Comparison of ENCODE assay signal across 1 cellular context in genomic region chr14:22905627-22906026, GRCh38.
A peak's percentile ranks its signal among the peaks of the same experiment; 100 is the strongest.
TF ChIP-seq lines count a peak whose summit lies in the region.

No MANE protein-coding gene starts in this region.

TF ChIP-seq in HepG2, 621 proteins besides CTCF, POLR2A, EP300 and RAD21 (continued from another document):
- no peak for TF ChIP-seq SSRP1 (CRISPR knock-in tag; IDR thresholded peaks at IDR 0.05)
- TF ChIP-seq KMT2B (CRISPR knock-in tag; IDR thresholded peaks at IDR 0.05) = no peak
- TF ChIP-seq RORA (CRISPR knock-in tag; IDR thresholded peaks at IDR 0.05) = no peak
- no peak for TF ChIP-seq ZNF569 (CRISPR knock-in tag; IDR thresholded peaks at IDR 0.05; ENCODE audit: borderline replicate concordance)
- no peak for TF ChIP-seq ZNF101 (CRISPR knock-in tag; IDR thresholded peaks at IDR 0.05; ENCODE audit: borderline replicate concordance, low read depth)
- TF ChIP-seq ZNF83 (CRISPR knock-in tag; IDR thresholded peaks at IDR 0.05; ENCODE audit: borderline replicate concordance) = no peak
- TF ChIP-seq POLR2AphosphoS5 (IDR thresholded peaks at IDR 0.05; ENCODE audit: low read depth, low read length) = no peak
- no peak for TF ChIP-seq NCOA1 (CRISPR knock-in tag; IDR thresholded peaks at IDR 0.05)
- 0 out of 2 replicates have a peak, but pooled peaks have one; percentile 39 for TF ChIP-seq ZNF292 (CRISPR knock-in tag; IDR thresholded peaks at IDR 0.05; ENCODE audit: borderline replicate concordance, low read depth)
- no peak for TF ChIP-seq TERF1 (CRISPR knock-in tag; IDR thresholded peaks at IDR 0.05)
- no peak for TF ChIP-seq ATF7 (IDR thresholded peaks at IDR 0.05)
- TF ChIP-seq ATF7 (CRISPR knock-in tag; IDR thresholded peaks at IDR 0.05) = no peak
- no peak for TF ChIP-seq MATR3 (CRISPR knock-in tag; IDR thresholded peaks at IDR 0.05)
- TF ChIP-seq ZNF260 (CRISPR knock-in tag; IDR thresholded peaks at IDR 0.05; ENCODE audit: borderline replicate concordance, low read depth) = no peak
- no peak for TF ChIP-seq ZNF850 (CRISPR knock-in tag; conservative IDR thresholded peaks at IDR 0.05)
- no peak for TF ChIP-seq MAX (IDR thresholded peaks at IDR 0.05)
- TF ChIP-seq TEAD3 (CRISPR knock-in tag; optimal IDR thresholded peaks at IDR 0.05; ENCODE audit: borderline replicate concordance) = no peak
- no peak for TF ChIP-seq ZMAT5 (CRISPR knock-in tag; IDR thresholded peaks at IDR 0.05; ENCODE audit: borderline replicate concordance, low read depth)
- TF ChIP-seq CBX1 (IDR thresholded peaks at IDR 0.05; ENCODE audit: low read depth) = peak; percentile 28
- TF ChIP-seq ZNF232 (CRISPR knock-in tag; IDR thresholded peaks at IDR 0.05; ENCODE audit: borderline replicate concordance) = no peak
- TF ChIP-seq ZNF644 (CRISPR knock-in tag; IDR thresholded peaks at IDR 0.05; ENCODE audit: low read depth) = 0 out of 2 replicates have a peak, but pooled peaks have one; percentile 22
- TF ChIP-seq MEF2D (CRISPR knock-in tag; IDR thresholded peaks at IDR 0.05) = 0 out of 2 replicates have a peak, but pooled peaks have one; percentile 1
- no peak for TF ChIP-seq ZNF468 (CRISPR knock-in tag; IDR thresholded peaks at IDR 0.05)
TF ChIP-seq in HepG2: peak in this region for 11.
